In the genomic region with DNA sequence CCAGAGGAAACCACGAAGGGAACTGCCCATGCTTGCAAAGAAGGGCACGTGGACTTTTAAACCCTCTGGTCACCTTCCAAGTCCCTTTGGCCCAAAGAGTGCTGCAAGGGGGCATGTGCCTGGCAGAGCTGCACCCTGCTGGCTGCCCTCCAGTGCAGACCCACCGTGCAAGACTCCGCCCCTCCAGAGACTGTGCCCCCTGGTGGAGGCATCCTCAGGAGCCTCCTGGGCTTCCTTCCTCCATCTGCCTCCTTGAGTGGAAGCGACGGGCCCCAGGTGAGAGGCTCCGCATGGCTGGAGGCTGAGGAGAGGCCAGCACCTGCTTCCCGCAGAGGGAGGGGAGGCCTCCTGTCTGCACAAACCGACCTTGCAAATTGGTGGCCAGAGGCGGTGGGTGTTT, we compare ENCODE assay signal across 9 cellular contexts.
DNase-seq lines count a peak whose midpoint lies in the region; ATAC-seq and TF ChIP-seq lines count a peak whose summit lies in the region.
"Had no signal": no experiment of that assay in that cellular context is flagged by ENCODE, and none has a peak within 500 bp of the region (broad histone marks: within the 10 kb centered on the region; RNA-seq: fewer than 3 reads in every experiment).

No MANE protein-coding gene starts in this region.

- no peak overlapping the region for H3K4me3 Mint-ChIP-seq in CD8-positive, alpha-beta memory T cell
- H3K4me3 Mint-ChIP-seq: activated naive CD8-positive, alpha-beta T cell had no signal

- peaks cover 18% of the 10 kb centered on the region for H3K27me3 ChIP-seq in CD8-positive, alpha-beta memory T cell (ENCODE audit: insufficient read depth, low read length, poor library complexity, severe bottlenecking)
- H3K27me3 ChIP-seq in osteoblast (ENCODE audit: insufficient read depth, low read length): peaks cover 20% of the 10 kb centered on the region

- no peak overlapping the region for H3K4me3 ChIP-seq in CD8-positive, alpha-beta memory T cell (ENCODE audit: low read length)
- no peak overlapping the region for H3K4me3 ChIP-seq in NB4 (ENCODE audit: low read depth, low read length)
- H3K4me3 ChIP-seq in astrocyte of the spinal cord (ENCODE audit: low read depth, low read length): no peak overlapping the region
- no peak overlapping the region for H3K4me3 ChIP-seq in osteoblast (ENCODE audit: insufficient read depth, low read length)

- no peaks in the 10 kb centered on the region for H3K36me3 ChIP-seq in CD8-positive, alpha-beta memory T cell (ENCODE audit: insufficient read depth, low read length)
- no peaks in the 10 kb centered on the region for H3K36me3 ChIP-seq in osteoblast (ENCODE audit: insufficient read depth, low read length)

- H3K27ac ChIP-seq in CD8-positive, alpha-beta memory T cell (ENCODE audit: low read depth, low read length): no peak overlapping the region
- no peak overlapping the region for H3K27ac ChIP-seq in osteoblast (ENCODE audit: low read depth, low read length)

- POLR2A ChIA-PET in CD8-positive, alpha-beta memory T cell (lab: Charles Lee): no interaction called here

- H3K9me3 Mint-ChIP-seq in CD8-positive, alpha-beta memory T cell: no peaks in the 10 kb centered on the region

- H3K27ac Mint-ChIP-seq in CD8-positive, alpha-beta memory T cell: no peak overlapping the region
- H3K27ac Mint-ChIP-seq: activated naive CD8-positive, alpha-beta T cell had no signal

- TF ChIP-seq CTCF in NB4 (IDR thresholded peaks at IDR 0.05; ENCODE audit: low read depth, low read length) (peak; percentile 50), astrocyte of the spinal cord (IDR thresholded peaks at IDR 0.05; ENCODE audit: low read depth, low read length) (peak; percentile 35), osteoblast (IDR thresholded peaks at IDR 0.05; ENCODE audit: extremely low read depth, low read depth, low read length) (peak; percentile 19)

- in situ Hi-C loops in astrocyte of the spinal cord (cut with HindIII; ENCODE audit: low sequenced_read_pairs): no loop called here

- H3K4me2 ChIP-seq in osteoblast (ENCODE audit: insufficient read depth, low read length): no peak overlapping the region

- H3K79me2 ChIP-seq in osteoblast (ENCODE audit: insufficient read depth, low read length): no peaks in the 10 kb centered on the region

- CTCF ChIA-PET in CD8-positive, alpha-beta memory T cell (lab: Charles Lee): no interaction called here

- H3K36me3 Mint-ChIP-seq in CD8-positive, alpha-beta memory T cell: no peaks in the 10 kb centered on the region
- H3K36me3 Mint-ChIP-seq: activated naive CD8-positive, alpha-beta T cell had no signal

- no peaks in the 10 kb centered on the region for H3K9me3 ChIP-seq in CD8-positive, alpha-beta memory T cell (ENCODE audit: low read length)
- H3K9me3 ChIP-seq in osteoblast (ENCODE audit: low read depth, low read length): no peaks in the 10 kb centered on the region

- ATAC-seq in HG03045 (IDR thresholded peaks at IDR 0.05; ENCODE audit: unreplicated experiment): no peak

- no peak overlapping the region for H2AFZ ChIP-seq in osteoblast (ENCODE audit: low read length)

- H3K27me3 Mint-ChIP-seq in CD8-positive, alpha-beta memory T cell: peaks cover 8 to 22% of the 10 kb centered on the region in 2 donors
- H3K27me3 Mint-ChIP-seq: activated naive CD8-positive, alpha-beta T cell had no signal

- no peaks in the 10 kb centered on the region for H3K4me1 ChIP-seq in CD8-positive, alpha-beta memory T cell (ENCODE audit: insufficient read depth, low read length)
- no peaks in the 10 kb centered on the region for H3K4me1 ChIP-seq in osteoblast (ENCODE audit: insufficient read depth, low read length)

- H3K4me1 Mint-ChIP-seq in CD8-positive, alpha-beta memory T cell: peaks cover 0 to 1% (median 0%) of the 10 kb centered on the region in 3 donors

- peak; percentile 23 to 60 (median 28) for DNase-seq in CD8-positive, alpha-beta memory T cell
- peak; percentile 36 for DNase-seq in NB4 (ENCODE audit: low read depth)
- no peak for DNase-seq in astrocyte of the spinal cord (ENCODE audit: low read depth, low spot score)
- DNase-seq in osteoblast (ENCODE audit: insufficient read length, low spot score, missing footprints): peak; percentile 77
- no peak for DNase-seq in C1 segment of cervical spinal cord (lab: John Stamatoyannopoulos, UW)
- no peak for DNase-seq in SHP77 (lab: John Stamatoyannopoulos, UW)
- DNase-seq in NK-92 (lab: John Stamatoyannopoulos, UW; ENCODE audit: unreplicated experiment): no peak

- H4K20me1 ChIP-seq in osteoblast (ENCODE audit: insufficient read depth, low read length): no peaks in the 10 kb centered on the region

- no peak for TF ChIP-seq POLR2A in NB4 (IDR thresholded peaks at IDR 0.05; ENCODE audit: extremely low read depth, insufficient read length)

Comparison
In these comparisons a context has a peak if more than half of its experiments do, and no peak if none do; other contexts are left out.
1. DNase-seq: peak in CD8-positive, alpha-beta memory T cell (5 of 5), NB4 (single experiment) and osteoblast (single experiment); none in astrocyte of the spinal cord (single experiment), C1 segment of cervical spinal cord (0 of 14), SHP77 (0 of 2) and NK-92 (single experiment).
2. Peak in every context shown above with its lines, with median percentiles within 50 percentile points of each other: CTCF ChIP-seq.